Comparison of ENCODE assay signal across 31 cellular contexts in genomic region chr12:121720762-121721161, GRCh38. TPM values are rescaled to one million over a fixed set of nuclear protein-coding genes. Genes with fewer than 3 reads are reported as not detected.
DNase-seq lines count a peak whose midpoint lies in the region; ATAC-seq, FAIRE-seq and TF ChIP-seq lines count a peak whose summit lies in the region.
"Had no signal": no experiment of that assay in that cellular context is flagged by ENCODE, and none has a peak within 500 bp of the region (broad histone marks: within the 10 kb centered on the region; RNA-seq: fewer than 3 reads in every experiment).

No MANE protein-coding gene starts in this region.

- H3K4me3 ChIP-seq in BLaER1 (no peak overlapping the region), RWPE2 (ENCODE audit: severe bottlenecking) (no peak overlapping the region), gastroesophageal sphincter (no peak overlapping the region), gastrocnemius medialis (no peak overlapping the region), HepG2 (replicated peaks in 1 of 3; ENCODE audit: insufficient read depth in 1 of 3, low read depth in 2 of 3, low read length in 3 of 3) (no peak overlapping the region)
- H3K4me3 ChIP-seq: hepatocyte, K562, right atrium auricular region, spleen had no signal

- no peaks in the 10 kb centered on the region for H3K9me3 ChIP-seq in BLaER1
- H3K9me3 ChIP-seq in RWPE2 (ENCODE audit: severe bottlenecking): no peaks in the 10 kb centered on the region
- H3K9me3 ChIP-seq in gastroesophageal sphincter: no peaks in the 10 kb centered on the region
- H3K9me3 ChIP-seq in gastrocnemius medialis: no peaks in the 10 kb centered on the region
- no peaks in the 10 kb centered on the region for H3K9me3 ChIP-seq in HepG2 (ENCODE audit: low read length)
- H3K9me3 ChIP-seq: right atrium auricular region, spleen had no signal

- peaks cover 81% of the 10 kb centered on the region for H4K20me1 ChIP-seq in BLaER1
- no peaks in the 10 kb centered on the region for H4K20me1 ChIP-seq in HepG2 (ENCODE audit: insufficient read depth, low read length)

- ATAC-seq in RWPE2 (ENCODE audit: low read depth): no peak
- peak; percentile 60 for ATAC-seq in gastroesophageal sphincter
- ATAC-seq in gastrocnemius medialis: no peak
- ATAC-seq in GM19397 (IDR thresholded peaks at IDR 0.05; ENCODE audit: unreplicated experiment): no peak
- ATAC-seq in HG03442 (IDR thresholded peaks at IDR 0.05; ENCODE audit: unreplicated experiment): no peak
- no peak for ATAC-seq in HepG2
- ATAC-seq: effector memory CD8-positive, alpha-beta T cell; K562; stimulated activated naive CD8-positive, alpha-beta T cell treated with anti-CD3 and anti-CD28 coated beads, Interleukin-15, amount 100 ng/mL, for 72 hours had no signal

- H2AFZ ChIP-seq in HepG2 (ENCODE audit: low read length): no peak overlapping the region
- H2AFZ ChIP-seq: hepatocyte had no signal

- no peak for TF ChIP-seq RAD21 in HepG2 (CRISPR knock-in tag; IDR thresholded peaks at IDR 0.05)

- TF ChIP-seq CTCF in RWPE2 (IDR thresholded peaks at IDR 0.05; ENCODE audit: poor library complexity, severe bottlenecking) (no peak), gastroesophageal sphincter (IDR thresholded peaks at IDR 0.05) (no peak), gastrocnemius medialis (IDR thresholded peaks at IDR 0.05 in 4 of 5, conservative IDR thresholded peaks at IDR 0.05 in 1 of 5) (no peak), HepG2 (CRISPR knock-in tag; IDR thresholded peaks at IDR 0.05) (no peak)

- no peak for FAIRE-seq in HepG2 (lab: Jason Lieb, UNC)
- FAIRE-seq: H1, K562 had no signal

- H3K27ac ChIP-seq in BLaER1: no peak overlapping the region
- peak overlapping the region; percentile 34 for H3K27ac ChIP-seq in RWPE2 (ENCODE audit: poor library complexity, severe bottlenecking)
- peak overlapping the region in 2 of 4 donors; percentile 41 to 59 for H3K27ac ChIP-seq in gastroesophageal sphincter
- peak overlapping the region; percentile 93 to 100 (median 99) for H3K27ac ChIP-seq in gastrocnemius medialis
- H3K27ac ChIP-seq in HepG2 (ENCODE audit: extremely low read length, insufficient read depth, low read length): no peak overlapping the region
- H3K27ac ChIP-seq: right atrium auricular region, spleen had no signal

- in situ Hi-C loops in gastrocnemius medialis (cut with MboI; ENCODE audit: low sequenced_read_pairs in 4 of 4): no loop called here
- in situ Hi-C loops in HepG2 (cut with HindIII; ENCODE audit: extremely low pct_ligation_motif_present, low pct_unique_long_range_greater_than_20kb): no loop called here

- WGBS in gastroesophageal sphincter (ENCODE audit: low coverage in 1 of 2), 2 donors: 66 to 86% methylated on average over 4 to 5 of the region's 5 CpGs
- WGBS in HepG2 (ENCODE audit: low lambda C conversion rate): 97% methylated on average over 5 of the region's 5 CpGs

- intact Hi-C loops in gastrocnemius medialis (cut with DNase I; ENCODE audit: low total_unique reads) (no loop called here), HepG2 (cut with micrococcal nuclease; ENCODE audit: unreplicated experiment) (no loop called here)

- TF ChIP-seq EP300 in gastroesophageal sphincter (IDR thresholded peaks at IDR 0.05): no peak
- TF ChIP-seq EP300 in HepG2 (IDR thresholded peaks at IDR 0.05; ENCODE audit: low read depth in 2 of 2, low read length in 2 of 2): no peak
- no peak for TF ChIP-seq EP300 in HepG2 (CRISPR knock-in tag; IDR thresholded peaks at IDR 0.05; ENCODE audit: borderline replicate concordance)

- no peaks in the 10 kb centered on the region for H3K27me3 ChIP-seq in BLaER1
- no peaks in the 10 kb centered on the region for H3K27me3 ChIP-seq in RWPE2 (ENCODE audit: insufficient read depth, poor library complexity, severe bottlenecking)
- no peaks in the 10 kb centered on the region for H3K27me3 ChIP-seq in gastroesophageal sphincter
- no peaks in the 10 kb centered on the region for H3K27me3 ChIP-seq in gastrocnemius medialis
- H3K27me3 ChIP-seq in HepG2 (ENCODE audit: control insufficient read depth in 1 of 2, insufficient read depth in 2 of 2, low read length in 2 of 2): no peaks in the 10 kb centered on the region
- H3K27me3 ChIP-seq: hepatocyte, right atrium auricular region, spleen had no signal

- 0 out of 2 replicates have a peak overlapping the region, but pooled peaks have one; percentile 6 for H3K9ac ChIP-seq in BLaER1
- no peak overlapping the region for H3K9ac ChIP-seq in HepG2 (ENCODE audit: insufficient read depth, low read depth, low read length)

- H3K4me2 ChIP-seq in BLaER1: no peak overlapping the region
- H3K4me2 ChIP-seq in HepG2 (ENCODE audit: low read depth, low read length): no peak overlapping the region
- H3K4me2 ChIP-seq: hepatocyte had no signal

- H3K4me1 ChIP-seq in BLaER1 (peaks cover 9% of the 10 kb centered on the region; the same call in 1 of the 2 replicates), RWPE2 (ENCODE audit: insufficient read depth, poor library complexity, severe bottlenecking) (peaks cover 22% of the 10 kb centered on the region), gastroesophageal sphincter (peaks cover 0 to 14% (median 0%) of the 10 kb centered on the region in 3 donors), gastrocnemius medialis (peaks cover 16 to 29% of the 10 kb centered on the region in 2 donors), HepG2 (ENCODE audit: insufficient read depth, low read length) (peaks cover 12% of the 10 kb centered on the region)
- H3K4me1 ChIP-seq: right atrium auricular region had no signal

- no TSS peak for BruUV-seq in HepG2 (replicated peaks; lab: Mats Ljungman, UMichigan)

- no peaks in the 10 kb centered on the region for H3K79me2 ChIP-seq in HepG2 (ENCODE audit: insufficient read depth, low read length)

- no peak for TF ChIP-seq POLR2A in gastroesophageal sphincter (IDR thresholded peaks at IDR 0.05)
- no peak for TF ChIP-seq POLR2A in gastrocnemius medialis (IDR thresholded peaks at IDR 0.05)
- no peak for TF ChIP-seq POLR2A in HepG2 (IDR thresholded peaks at IDR 0.05; ENCODE audit: insufficient read depth in 1 of 2, low read depth in 2 of 2, low read length in 2 of 2)

- DNase-seq in RWPE2 (ENCODE audit: low spot score) (no peak), gastrocnemius medialis (no peak), HepG2 (ENCODE audit: low spot score) (no peak)
- DNase-seq: activated B cell treated with CpG ODN at 0.5 μM for 24 hours; activated naive CD4-positive, alpha-beta T cell; activated naive CD8-positive, alpha-beta T cell treated with anti-CD3 and anti-CD28 coated beads, Interleukin-2, amount 50 U/mL, for 24 hours; activated T-cell treated with anti-CD3 and anti-CD28 coated beads, Interleukin-2, amount 50 U/mL, for 72 hours; Calu3; central memory CD4-positive, alpha-beta T cell; DMS79 treated with DMSO at 0.1 percent for 48 hours; effector memory CD8-positive, alpha-beta T cell; foreskin melanocyte; GDM1; left cardiac atrium; NCI-H1092 treated with DMSO at 0.1 percent for 48 hours; NCI-H1694 treated with DMSO at 0.1 percent for 48 hours; NCI-H2171; NCI-H510A; spleen; stimulated activated CD4-positive, alpha-beta T cell treated with anti-CD3 and anti-CD28 coated beads, Interleukin-2, amount 100 ng/mL, for 24 hours; stimulated activated naive CD8-positive, alpha-beta T cell treated with anti-CD3 and anti-CD28 coated beads, Interleukin-15, amount 100 ng/mL, for 72 hours had no signal

- CTCF ChIA-PET in HepG2 (lab: Yijun Ruan, JAX; ENCODE audit: low intra/inter-chr PET ratio, low total read pairs): no interaction called here

- POLR2A ChIA-PET in HepG2 (lab: Yijun Ruan, JAX): no interaction called here

- H3K36me3 ChIP-seq in BLaER1 (peaks cover 59% of the 10 kb centered on the region), RWPE2 (ENCODE audit: low read depth) (peaks cover 25% of the 10 kb centered on the region), gastroesophageal sphincter (no peaks in the 10 kb centered on the region), gastrocnemius medialis (peaks cover 0 to 6% of the 10 kb centered on the region in 2 donors), HepG2 (replicated peaks in 1 of 2; ENCODE audit: control insufficient read depth in 1 of 2, insufficient read depth in 2 of 2, low read length in 2 of 2) (peaks cover 0 to 3% of the 10 kb centered on the region in 2 experiments; a peak in 1 of 5 replicates)
- H3K36me3 ChIP-seq: right atrium auricular region had no signal

RNA-seq across cellular contexts. Expression of gene TMEM120B, which starts 8.2 kb away (rescaled TPM):
- total RNA-seq in gastroesophageal sphincter: 10 to 100 TPM in 2 of 4 donors, 1 to 10 TPM in 2; 4.2 to 14.3 (median 9.9) TPM
- total RNA-seq in gastrocnemius medialis: 10 to 100 TPM in 1 of 4 donors, 1 to 10 TPM in 3; 5.9 to 11.2 (median 6.4) TPM
- total RNA-seq in HepG2 (2016; rRNA removed; fragmentation: Illumina TruSeq; extraction: Trizol): 3.8 and 7.1 TPM in 2 replicates
- 4.1 and 4.4 TPM in 2 replicates for total RNA-seq in HepG2 (2016; cell fraction: cytosol; rRNA removed; fragmentation: Illumina TruSeq; extraction: Trizol; ENCODE audit: low read depth)
- total RNA-seq in HepG2 (2016; cell fraction: insoluble cytoplasmic fraction; rRNA removed; fragmentation: Illumina TruSeq; extraction: Trizol): 2.9 and 6.5 TPM in 2 replicates
- total RNA-seq in HepG2 (2016; cell fraction: membrane; rRNA removed; fragmentation: Illumina TruSeq; extraction: Trizol): 5.8 and 6.5 TPM in 2 replicates
- total RNA-seq in HepG2 (2016; cell fraction: nucleus; rRNA removed; fragmentation: Illumina TruSeq; extraction: Trizol): 7.0 and 7.1 TPM in 2 replicates
- polyA plus RNA-seq in HepG2 (2011; rRNA removed): 12.9 and 14.3 TPM in 2 replicates
- 6.4 and 7.2 TPM in 2 replicates for polyA plus RNA-seq in HepG2 (2011; cell fraction: cytosol; rRNA removed)
- polyA plus RNA-seq in HepG2 (2011; cell fraction: nucleus; rRNA removed): 31.6 and 33.2 TPM in 2 replicates
- 5.8 and 5.9 TPM in 2 replicates for polyA plus RNA-seq in HepG2 (2012)
- 5.1 and 6.6 TPM in 2 replicates for polyA plus RNA-seq in HepG2 (2016; cell fraction: cytosol; fragmentation: Illumina TruSeq; extraction: Trizol; ENCODE audit: low read depth)
- polyA plus RNA-seq in HepG2 (2016; cell fraction: insoluble cytoplasmic fraction; fragmentation: Illumina TruSeq; extraction: Trizol; ENCODE audit: low read depth): 4.7 and 5.1 TPM in 2 replicates
- polyA plus RNA-seq in HepG2 (2016; cell fraction: membrane; fragmentation: Illumina TruSeq; extraction: Trizol; ENCODE audit: low read depth): 6.2 and 7.5 TPM in 2 replicates
- 20.3 and 25.3 TPM in 2 replicates for polyA plus RNA-seq in HepG2 (2016; cell fraction: nucleus; fragmentation: Illumina TruSeq; extraction: Trizol; ENCODE audit: insufficient read depth, low read depth)
- 26.4 and 34.9 TPM in 2 replicates for polyA minus RNA-seq in HepG2 (2011; rRNA and poly(A)+ RNA removed; ENCODE audit: low replicate concordance)
- polyA minus RNA-seq in HepG2 (2011; cell fraction: cytosol; rRNA and poly(A)+ RNA removed): 8.7 and 9.2 TPM in 2 replicates
- polyA minus RNA-seq in HepG2 (2011; cell fraction: nucleus; rRNA and poly(A)+ RNA removed): 9.5 and 9.8 TPM in 2 replicates

RNA-seq across cellular contexts. Expression of gene MORN3, which starts 51.3 kb away (rescaled TPM):
- total RNA-seq in gastroesophageal sphincter (under 1 TPM in 1 of 4 donors, not detected in 3; 0.23 TPM), gastrocnemius medialis (not detected), HepG2 (2016; rRNA removed; fragmentation: Illumina TruSeq; extraction: Trizol) (2.0 TPM in 2 replicates)
- total RNA-seq in HepG2 (2016; cell fraction: cytosol; rRNA removed; fragmentation: Illumina TruSeq; extraction: Trizol; ENCODE audit: low read depth): 0.53 and 2.6 TPM in 2 replicates
- 1.5 and 2.6 TPM in 2 replicates for total RNA-seq in HepG2 (2016; cell fraction: insoluble cytoplasmic fraction; rRNA removed; fragmentation: Illumina TruSeq; extraction: Trizol)
- total RNA-seq in HepG2 (2016; cell fraction: membrane; rRNA removed; fragmentation: Illumina TruSeq; extraction: Trizol): 2.0 and 2.4 TPM in 2 replicates
- 0.62 and 0.97 TPM in 2 replicates for total RNA-seq in HepG2 (2016; cell fraction: nucleus; rRNA removed; fragmentation: Illumina TruSeq; extraction: Trizol)
- 0.98 and 1.1 TPM in 2 replicates for polyA plus RNA-seq in HepG2 (2011; rRNA removed)
- polyA plus RNA-seq in HepG2 (2011; cell fraction: cytosol; rRNA removed): 0.86 and 0.90 TPM in 2 replicates
- 0.35 and 0.48 TPM in 2 replicates for polyA plus RNA-seq in HepG2 (2011; cell fraction: nucleus; rRNA removed)
- 0.55 and 0.58 TPM in 2 replicates for polyA plus RNA-seq in HepG2 (2012)
- polyA plus RNA-seq in HepG2 (2016; cell fraction: cytosol; fragmentation: Illumina TruSeq; extraction: Trizol; ENCODE audit: low read depth): 2.2 and 2.6 TPM in 2 replicates
- polyA plus RNA-seq in HepG2 (2016; cell fraction: insoluble cytoplasmic fraction; fragmentation: Illumina TruSeq; extraction: Trizol; ENCODE audit: low read depth): 1.3 and 1.8 TPM in 2 replicates
- 1.6 TPM in 2 replicates for polyA plus RNA-seq in HepG2 (2016; cell fraction: membrane; fragmentation: Illumina TruSeq; extraction: Trizol; ENCODE audit: low read depth)
- polyA plus RNA-seq in HepG2 (2016; cell fraction: nucleus; fragmentation: Illumina TruSeq; extraction: Trizol; ENCODE audit: insufficient read depth, low read depth): 0.93 and 1.2 TPM in 2 replicates
- 0.44 TPM in 1 of 2 replicates, not detected in the other for polyA minus RNA-seq in HepG2 (2011; rRNA and poly(A)+ RNA removed; ENCODE audit: low replicate concordance)
- polyA minus RNA-seq in HepG2 (2011; cell fraction: cytosol; rRNA and poly(A)+ RNA removed): 0.18 TPM in 1 of 2 replicates, not detected in the other
- polyA minus RNA-seq in HepG2 (2011; cell fraction: nucleus; rRNA and poly(A)+ RNA removed): 0.13 and 0.75 TPM in 2 replicates
- total RNA-seq: SK-MEL-5 had no signal
- polyA plus RNA-seq: CD14-positive monocyte had no signal

Comparison
In these comparisons a context has a peak if more than half of its experiments do, and no peak if none do; other contexts are left out.
1. H3K27ac ChIP-seq: peak in RWPE2 (single experiment) and gastrocnemius medialis (4 of 4); none in BLaER1 (single experiment) and HepG2 (single experiment).